ENCODE assay signal across 16 cellular contexts in genomic region chr13:47897411-47898050, GRCh38.
DNase-seq lines count a peak whose midpoint lies in the region; ATAC-seq lines count a peak whose summit lies in the region.
"Had no signal": no experiment of that assay in that cellular context is flagged by ENCODE, and none has a peak within 500 bp of the region (broad histone marks: within the 10 kb centered on the region; RNA-seq: fewer than 3 reads in every experiment).

No MANE protein-coding gene starts in this region.

- DNase-seq in AG20443 (ENCODE audit: low spot score) = peak; percentile 40
- DNase-seq in LoVo (ENCODE audit: low spot score) = peak; percentile 2
- DNase-seq in cerebellar cortex (ENCODE audit: low spot score) = peak; percentile 77
- DNase-seq in kidney glomerular epithelial cell (lab: John Stamatoyannopoulos, UW) = peak; percentile 23
- no peak for DNase-seq in activated CD4-positive, alpha-beta memory T cell treated with anti-CD3 and anti-CD28 coated beads for 36 hours
- no peak for DNase-seq in KBM-7
- no peak for DNase-seq in D341Med (ENCODE audit: low spot score)
- DNase-seq: activated CD4-positive, alpha-beta T cell treated with anti-CD3 and anti-CD28 coated beads for 48 hours; activated T-cell treated with anti-CD3 and anti-CD28 coated beads, Interleukin-2, amount 50 U/mL, for 1 hour; DMS153; NCI-H1105 treated with DMSO at 0.1 percent for 48 hours; ovary; T-helper 2 cell had no signal

- H3K36me3 Mint-ChIP-seq in activated CD4-positive, alpha-beta memory T cell treated with anti-CD3 and anti-CD28 coated beads for 36 hours = peaks cover 7% of the 10 kb centered on the region

- no peaks in the 10 kb centered on the region for H3K27me3 Mint-ChIP-seq in activated CD4-positive, alpha-beta memory T cell treated with anti-CD3 and anti-CD28 coated beads for 36 hours

- POLR2A ChIA-PET in activated CD4-positive, alpha-beta memory T cell treated with anti-CD3 and anti-CD28 coated beads for 36 hours (lab: Charles Lee) = no interaction called here

- H3K27ac Mint-ChIP-seq in activated CD4-positive, alpha-beta memory T cell treated with anti-CD3 and anti-CD28 coated beads for 36 hours = no peak overlapping the region

- CTCF ChIA-PET in activated CD4-positive, alpha-beta memory T cell treated with anti-CD3 and anti-CD28 coated beads for 36 hours (lab: Charles Lee) = no interaction called here

- H3K4me1 Mint-ChIP-seq in activated CD4-positive, alpha-beta memory T cell treated with anti-CD3 and anti-CD28 coated beads for 36 hours (ENCODE audit: low read depth) = no peaks in the 10 kb centered on the region

- no peak for ATAC-seq in HG02759 (IDR thresholded peaks at IDR 0.05; ENCODE audit: unreplicated experiment)
- ATAC-seq: esophagus mucosa, GM12878 had no signal

- no peaks in the 10 kb centered on the region for H3K9me3 Mint-ChIP-seq in activated CD4-positive, alpha-beta memory T cell treated with anti-CD3 and anti-CD28 coated beads for 36 hours

- intact Hi-C loops in activated CD4-positive, alpha-beta memory T cell treated with anti-CD3 and anti-CD28 coated beads for 36 hours (cut with micrococcal nuclease) = no loop called here

- no peak overlapping the region for H3K4me3 Mint-ChIP-seq in activated CD4-positive, alpha-beta memory T cell treated with anti-CD3 and anti-CD28 coated beads for 36 hours

- in situ Hi-C loops in KBM-7 (cut with MboI; ENCODE audit: low pct_unique_long_range_greater_than_20kb, low sequenced_read_pairs) = no loop called here

Comparison
In these comparisons a context has a peak if more than half of its experiments do, and no peak if none do; other contexts are left out.
1. DNase-seq: peak in AG20443 (single experiment), LoVo (single experiment), cerebellar cortex (single experiment) and kidney glomerular epithelial cell (single experiment); none in activated CD4-positive, alpha-beta memory T cell treated with anti-CD3 and anti-CD28 coated beads for 36 hours (single experiment), KBM-7 (single experiment) and D341Med (single experiment).